In genomic region chr5:116942622-116943021, GRCh38 we compare ENCODE assay signal across 11 cellular contexts.
"Had no signal": no experiment of that assay in that cellular context is flagged by ENCODE, and none has a peak within 500 bp of the region (broad histone marks: within the 10 kb centered on the region; RNA-seq: fewer than 3 reads in every experiment).

No MANE protein-coding gene starts in this region.

- H3K36me3 ChIP-seq: gastrocnemius medialis, heart right ventricle, upper lobe of right lung had no signal

- ATAC-seq: esophagus mucosa, gastrocnemius medialis, heart right ventricle, left ventricle myocardium superior, upper lobe of right lung had no signal

- H3K4me1 ChIP-seq: gastrocnemius medialis, upper lobe of right lung had no signal

- H3K9me3 ChIP-seq: gastrocnemius medialis, upper lobe of right lung had no signal

- H3K27ac ChIP-seq: dorsolateral prefrontal cortex, gastrocnemius medialis, heart right ventricle, upper lobe of right lung had no signal

- DNase-seq: activated T-cell treated with anti-CD3 and anti-CD28 coated beads, Interleukin-2, amount 50 U/mL, for 1 hour; amygdala; dorsolateral prefrontal cortex; gastrocnemius medialis; heart right ventricle; islet precursor cell; left ventricle myocardium superior; stimulated activated CD4-positive, alpha-beta T cell treated with anti-CD3 and anti-CD28 coated beads, Interleukin-15, amount 100 ng/mL, for 24 hours; stimulated activated CD4-positive, alpha-beta T cell treated with anti-CD3 and anti-CD28 coated beads, Interleukin-4, amount 100 ng/mL, for 24 hours; upper lobe of right lung had no signal

- H3K4me3 ChIP-seq: dorsolateral prefrontal cortex, gastrocnemius medialis, heart right ventricle, upper lobe of right lung had no signal

- H3K27me3 ChIP-seq: dorsolateral prefrontal cortex, gastrocnemius medialis, heart right ventricle, upper lobe of right lung had no signal
